ENCODE assay signal across 22 cellular contexts in genomic region chr12:66896797-66897196, GRCh38.
"Had no signal": no experiment of that assay in that cellular context is flagged by ENCODE, and none has a peak within 500 bp of the region (broad histone marks: within the 10 kb centered on the region; RNA-seq: fewer than 3 reads in every experiment).

No MANE protein-coding gene starts in this region.

- H3K9me3 ChIP-seq: left lung, lower lobe of right lung, pancreas, psoas muscle, right lobe of liver, tibial nerve, uterus had no signal

- H3K27ac ChIP-seq: left lung, lower lobe of right lung, pancreas, psoas muscle, right lobe of liver, tibial nerve, uterus had no signal

- DNase-seq: immature natural killer cell; kidney; left colon; left lung; lower lobe of right lung; mammary epithelial cell; mesenchymal stem cell; naive thymus-derived CD8-positive, alpha-beta T cell; pancreas; psoas muscle; right lobe of liver; stimulated activated CD4-positive, alpha-beta T cell treated with anti-CD3 and anti-CD28 coated beads, Interleukin-1b, Interleukin-23, amount 100 ng/mL, for 48 hours; stimulated activated CD4-positive, alpha-beta T cell treated with anti-CD3 and anti-CD28 coated beads, Interleukin-2, amount 100 ng/mL, for 48 hours; stimulated activated CD4-positive, alpha-beta T cell treated with anti-CD3 and anti-CD28 coated beads, Interleukin-4, amount 100 ng/mL, for 4 hours; stimulated activated CD8-positive, alpha-beta memory T cell treated with anti-CD3 and anti-CD28 coated beads, Interleukin-4, amount 100 ng/mL, for 48 hours; stimulated activated naive CD4-positive, alpha-beta T cell treated with Interleukin-2 at 50 U/mL for 16 hours; stimulated activated naive CD8-positive, alpha-beta T cell treated with anti-CD3 and anti-CD28 coated beads, Interleukin-15, amount 100 ng/mL, for 72 hours; substantia nigra; uterus had no signal

- H3K27me3 ChIP-seq: left lung, pancreas, right lobe of liver, tibial nerve, uterus had no signal

- ATAC-seq: left colon; left lung; lower lobe of right lung; naive thymus-derived CD8-positive, alpha-beta T cell; pancreas; psoas muscle; right lobe of liver; stimulated activated memory B cell treated with anti-CD40 and anti-IgM and Interleukin-4, amounts not matched to agents 10 μg/mL and 1 μg/mL and 100 μg/mL, for 72 hours; stimulated activated naive CD8-positive, alpha-beta T cell treated with anti-CD3 and anti-CD28 coated beads, Interleukin-15, amount 100 ng/mL, for 72 hours had no signal

- H3K4me1 ChIP-seq: lower lobe of right lung, pancreas, right lobe of liver, uterus had no signal

- H3K36me3 ChIP-seq: left lung, lower lobe of right lung, pancreas, right lobe of liver, tibial nerve, uterus had no signal

- H3K4me3 ChIP-seq: left lung, lower lobe of right lung, pancreas, psoas muscle, right lobe of liver, smooth muscle cell, tibial nerve, uterus had no signal
